ENCODE assay signal across 8 cellular contexts in the genomic region with DNA sequence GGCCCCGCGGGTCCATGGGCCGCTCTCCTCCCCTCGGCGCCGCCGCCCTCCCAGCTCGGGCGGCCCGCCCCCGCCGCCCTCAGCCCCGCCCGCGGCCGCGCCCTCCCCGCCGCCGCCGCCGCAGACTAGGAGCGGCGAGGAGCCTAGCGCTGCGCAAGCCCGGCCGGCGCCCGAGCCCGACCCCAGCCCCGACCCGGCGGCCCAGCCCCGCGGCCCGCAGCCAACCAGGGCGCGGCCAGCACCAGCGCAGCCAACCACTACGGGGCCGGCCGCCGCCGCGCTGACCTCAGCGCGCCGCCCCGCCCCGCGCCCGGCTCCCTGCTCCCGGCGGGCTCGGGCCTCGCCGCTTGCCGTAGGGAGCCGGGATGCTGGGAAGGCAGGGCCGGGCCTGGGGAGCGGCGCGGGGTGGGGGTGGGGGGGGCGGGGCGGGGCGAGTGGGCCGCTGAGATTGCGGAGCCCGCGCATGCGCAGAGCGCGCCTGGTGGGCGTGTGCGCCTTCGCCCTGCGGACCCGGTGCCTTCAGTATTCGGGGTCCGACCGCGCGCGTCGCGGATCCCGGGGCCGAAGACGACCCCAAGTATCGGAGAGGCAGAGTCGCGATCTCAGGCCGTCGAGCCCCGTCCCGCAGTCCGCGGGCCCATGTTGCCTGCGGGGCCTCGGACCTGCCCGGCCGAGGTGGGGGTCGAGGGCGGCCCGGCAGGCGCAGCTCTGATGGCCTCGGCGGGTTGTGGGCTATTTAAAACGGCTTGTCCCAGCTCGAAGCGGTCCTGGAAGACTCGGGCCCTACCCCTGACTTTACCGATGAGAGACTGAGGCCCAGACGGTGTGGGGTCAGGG. TPM values are rescaled to one million over a fixed set of nuclear protein-coding genes. Genes with fewer than 3 reads are reported as not detected.
DNase-seq lines count a peak whose midpoint lies in the region; ATAC-seq lines count a peak whose summit lies in the region.

A gene with protein sequence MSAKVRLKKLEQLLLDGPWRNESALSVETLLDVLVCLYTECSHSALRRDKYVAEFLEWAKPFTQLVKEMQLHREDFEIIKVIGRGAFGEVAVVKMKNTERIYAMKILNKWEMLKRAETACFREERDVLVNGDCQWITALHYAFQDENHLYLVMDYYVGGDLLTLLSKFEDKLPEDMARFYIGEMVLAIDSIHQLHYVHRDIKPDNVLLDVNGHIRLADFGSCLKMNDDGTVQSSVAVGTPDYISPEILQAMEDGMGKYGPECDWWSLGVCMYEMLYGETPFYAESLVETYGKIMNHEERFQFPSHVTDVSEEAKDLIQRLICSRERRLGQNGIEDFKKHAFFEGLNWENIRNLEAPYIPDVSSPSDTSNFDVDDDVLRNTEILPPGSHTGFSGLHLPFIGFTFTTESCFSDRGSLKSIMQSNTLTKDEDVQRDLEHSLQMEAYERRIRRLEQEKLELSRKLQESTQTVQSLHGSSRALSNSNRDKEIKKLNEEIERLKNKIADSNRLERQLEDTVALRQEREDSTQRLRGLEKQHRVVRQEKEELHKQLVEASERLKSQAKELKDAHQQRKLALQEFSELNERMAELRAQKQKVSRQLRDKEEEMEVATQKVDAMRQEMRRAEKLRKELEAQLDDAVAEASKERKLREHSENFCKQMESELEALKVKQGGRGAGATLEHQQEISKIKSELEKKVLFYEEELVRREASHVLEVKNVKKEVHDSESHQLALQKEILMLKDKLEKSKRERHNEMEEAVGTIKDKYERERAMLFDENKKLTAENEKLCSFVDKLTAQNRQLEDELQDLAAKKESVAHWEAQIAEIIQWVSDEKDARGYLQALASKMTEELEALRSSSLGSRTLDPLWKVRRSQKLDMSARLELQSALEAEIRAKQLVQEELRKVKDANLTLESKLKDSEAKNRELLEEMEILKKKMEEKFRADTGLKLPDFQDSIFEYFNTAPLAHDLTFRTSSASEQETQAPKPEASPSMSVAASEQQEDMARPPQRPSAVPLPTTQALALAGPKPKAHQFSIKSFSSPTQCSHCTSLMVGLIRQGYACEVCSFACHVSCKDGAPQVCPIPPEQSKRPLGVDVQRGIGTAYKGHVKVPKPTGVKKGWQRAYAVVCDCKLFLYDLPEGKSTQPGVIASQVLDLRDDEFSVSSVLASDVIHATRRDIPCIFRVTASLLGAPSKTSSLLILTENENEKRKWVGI (N-terminal part only) (minus strand): TSS at position 178 of the 837 bp plus-strand sequence. CDS start 376 bp downstream, outside the sequence.

- intact Hi-C loops in dendritic cell treated with granulocyte-macrophage colony-stimulating factor and Interleukin-4, amounts not matched to agents 40 ng/mL and 50 ng/mL, for 4 days (cut with micrococcal nuclease), result no loop called here
- intact Hi-C loops in left colon (cut with DNase I, micrococcal nuclease), result no loop called here

- ATAC-seq in HG03064 (IDR thresholded peaks at IDR 0.05; ENCODE audit: low read depth, unreplicated experiment) (peak; percentile 73), left colon (peak; percentile 85)

- DNase-seq in SIG-M5 treated with dmso at 0.1 percent for 504 hours (lab: John Stamatoyannopoulos, UW; ENCODE audit: unreplicated experiment), result peak; percentile 75
- no peak for DNase-seq in SIG-M5 (lab: John Stamatoyannopoulos, UW)
- peak; percentile 68 for DNase-seq in NCI-H2196 treated with DMSO at 0.1 percent for 48 hours (lab: John Stamatoyannopoulos, UW; ENCODE audit: unreplicated experiment)
- DNase-seq in activated CD4-positive, alpha-beta T cell treated with anti-CD3 and anti-CD28 coated beads for 48 hours, result peak; percentile 64
- peak; percentile 86 to 87 for DNase-seq in left colon
- DNase-seq in stimulated activated CD4-positive, alpha-beta T cell treated with anti-CD3 and anti-CD28 coated beads, Interleukin-15, amount 100 ng/mL, for 24 hours, result peak; percentile 76

- H3K27me3 Mint-ChIP-seq in dendritic cell treated with granulocyte-macrophage colony-stimulating factor and Interleukin-4, amounts not matched to agents 40 ng/mL and 50 ng/mL, for 4 days, result peaks cover 41% of the 10 kb centered on the region

- no peaks in the 10 kb centered on the region for H3K9me3 Mint-ChIP-seq in dendritic cell treated with granulocyte-macrophage colony-stimulating factor and Interleukin-4, amounts not matched to agents 40 ng/mL and 50 ng/mL, for 4 days

- peaks cover 13% of the 10 kb centered on the region for H3K36me3 Mint-ChIP-seq in dendritic cell treated with granulocyte-macrophage colony-stimulating factor and Interleukin-4, amounts not matched to agents 40 ng/mL and 50 ng/mL, for 4 days (ENCODE audit: low read depth)

- H3K27ac Mint-ChIP-seq in dendritic cell treated with granulocyte-macrophage colony-stimulating factor and Interleukin-4, amounts not matched to agents 40 ng/mL and 50 ng/mL, for 4 days, result peak within 1 kb of the TSS; percentile 75

- H3K4me3 Mint-ChIP-seq in dendritic cell treated with granulocyte-macrophage colony-stimulating factor and Interleukin-4, amounts not matched to agents 40 ng/mL and 50 ng/mL, for 4 days, result peak within 1 kb of the TSS; percentile 92

- H3K4me1 Mint-ChIP-seq in dendritic cell treated with granulocyte-macrophage colony-stimulating factor and Interleukin-4, amounts not matched to agents 40 ng/mL and 50 ng/mL, for 4 days (ENCODE audit: low read depth), result peaks cover 47% of the 10 kb centered on the region

RNA-seq across cellular contexts. Expression of the gene that starts here (rescaled TPM):
- total RNA-seq in left colon, result 10 to 100 TPM; 75.5 to 85.2 TPM
